8 cellular contexts compared by ENCODE assay signal in the genomic region with DNA sequence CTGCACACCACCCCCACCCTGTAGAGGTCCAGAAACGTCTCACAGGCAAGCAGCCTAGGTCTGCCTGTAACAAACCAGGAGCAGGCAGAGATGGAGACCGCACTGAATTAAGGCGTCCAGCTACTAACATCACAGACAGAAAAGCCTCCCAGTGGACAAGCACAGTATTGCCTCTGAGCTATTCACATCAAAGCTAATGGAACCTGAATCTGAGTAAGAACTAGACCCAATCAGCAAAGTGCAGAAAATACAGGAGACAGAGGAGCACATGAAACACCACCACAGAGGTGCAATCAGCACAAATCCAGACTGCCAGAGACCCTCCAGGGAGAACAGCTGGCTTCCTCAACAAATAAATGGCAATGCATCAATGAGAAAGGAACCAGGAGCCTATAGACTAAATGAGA. TPM values are rescaled to one million over a fixed set of nuclear protein-coding genes. Genes with fewer than 3 reads are reported as not detected.
DNase-seq lines count a peak whose midpoint lies in the region; ATAC-seq, FAIRE-seq and TF ChIP-seq lines count a peak whose summit lies in the region.

No MANE protein-coding gene starts in this region.

- H3K4me3 ChIP-seq in GM12878 = no peak overlapping the region

- no peaks in the 10 kb centered on the region for H3K36me3 ChIP-seq in GM12878 (ENCODE audit: control insufficient read depth in 2 of 2, insufficient read depth in 2 of 2, low read length in 1 of 2)

- DNase-seq in activated gamma-delta T cell treated with Interleukin-2 at 50 U/mL for 16 hours (peak; percentile 48), activated gamma-delta T cell (lab: John Stamatoyannopoulos, UW) (no peak), M059J (ENCODE audit: low read depth) (peak; percentile 72), GM12878 (ENCODE audit: low read depth, low spot score) (no peak), iPS DF 19.7 (ENCODE audit: low read depth, low spot score) (peak; percentile 84), NCI-H774 (lab: John Stamatoyannopoulos, UW) (no peak)
- DNase-seq in stimulated activated CD4-positive, alpha-beta T cell treated with anti-CD3 and anti-CD28 coated beads, Interleukin-12 subunit alpha, Interleukin-12 subunit beta, amount 100 ng/mL, for 4 hours = peak; percentile 29

- H3K9ac ChIP-seq in GM12878 (ENCODE audit: control insufficient read depth, insufficient read depth, low read length) = no peak overlapping the region

- peak; percentile 53 to 78 (median 76) for TF ChIP-seq CTCF in GM12878 (IDR thresholded peaks at IDR 0.05 in 2 of 3, conservative IDR thresholded peaks at IDR 0.05 in 1 of 3; ENCODE audit: control insufficient read depth in 2 of 3, extremely low read depth in 1 of 3, insufficient read depth in 1 of 3, low read depth in 3 of 3, low read length in 3 of 3)

- intact Hi-C loops in GM12878 (cut with micrococcal nuclease; ENCODE audit: unreplicated experiment) = no loop called here

- no peaks in the 10 kb centered on the region for H3K79me2 ChIP-seq in GM12878 (ENCODE audit: control insufficient read depth, insufficient read depth, low read length)

- no peaks in the 10 kb centered on the region for H3K4me1 ChIP-seq in GM12878 (ENCODE audit: control insufficient read depth, insufficient read depth, low read length)

- in situ Hi-C loops in GM12878 (cut with MboI) = no loop called here

- TF ChIP-seq EP300 in GM12878 (IDR thresholded peaks at IDR 0.05; ENCODE audit: borderline replicate concordance in 1 of 2, control insufficient read depth in 1 of 2, low read depth in 2 of 2, low read length in 2 of 2) = no peak

- H3K9me3 ChIP-seq in GM12878 (replicated peaks; ENCODE audit: control insufficient read depth, insufficient read depth, low read length) = no peaks in the 10 kb centered on the region; the same call in 1 of the 3 replicates

- H3K4me2 ChIP-seq in GM12878 (ENCODE audit: control insufficient read depth, insufficient read depth) = no peak overlapping the region

- POLR2A ChIA-PET in GM12878 (lab: Charles Lee) = no interaction called here

- no peak for TF ChIP-seq POLR2A in GM12878 (IDR thresholded peaks at IDR 0.05; ENCODE audit: low read depth, low read length)

- SMC1A ChIA-PET in GM12878 (lab: Charles Lee; ENCODE audit: uncharacterized antibody, unreplicated experiment) = interaction anchor here (0.6 to 1.0 kb wide), 5 partner anchors 28 to 258 kb away, joined by 3 to 4 read pairs (median 3); no protein-coding TSS in a partner anchor

- no peak overlapping the region for H3K27ac ChIP-seq in GM12878 (ENCODE audit: control insufficient read depth, insufficient read depth)

- RAD21 ChIA-PET in GM12878 (lab: Charles Lee; ENCODE audit: unreplicated experiment) = interaction anchor here (1.0 to 1.5 kb wide), 5 partner anchors 9 to 259 kb away, joined by 3 to 8 read pairs (median 3); partner anchors contain the start of gene PEMT

- no peaks in the 10 kb centered on the region for H3K27me3 ChIP-seq in GM12878 (replicated peaks in 1 of 2; ENCODE audit: control insufficient read depth in 2 of 2, insufficient read depth in 2 of 2, low read length in 1 of 2)

- peak; percentile 54 for TF ChIP-seq RAD21 in GM12878 (IDR thresholded peaks at IDR 0.05; ENCODE audit: insufficient read depth, low read depth, low read length)

- WGBS in GM12878 (ENCODE audit: insufficient coverage, insufficient replicate concordance, low lambda C conversion rate, missing lambda C conversion rate) = 2% methylated on average over 3 of the region's 3 CpGs

- H4K20me1 ChIP-seq in GM12878 (ENCODE audit: control insufficient read depth, insufficient read depth) = no peaks in the 10 kb centered on the region

- CTCF ChIA-PET in GM12878 (lab: Yijun Ruan, JAX) = interaction anchor here (0.6 to 2.1 kb wide), 18 partner anchors 9 to 1278 kb away, joined by 3 to 18 read pairs (median 3); partner anchors contain the start of genes DRC3 and TOM1L2

- no TSS peak for BruUV-seq in GM12878 (replicated peaks; lab: Mats Ljungman, UMichigan)

- ATAC-seq in SK-N-SH treated with all-trans-retinoic acid at 6 μM for 48 hours = peak; percentile 99
- peak; percentile 99 for ATAC-seq in GM12878

- no peak overlapping the region for H2AFZ ChIP-seq in GM12878 (ENCODE audit: control insufficient read depth, low read depth, low read length)

- FAIRE-seq in GM12878 (lab: Jason Lieb, UNC) = peak; percentile 84

TF ChIP-seq in SK-N-SH treated with all-trans-retinoic acid at 6 μM for 48 hours, 23 proteins besides CTCF, POLR2A, EP300 and RAD21 (continues in another document):
- TF ChIP-seq, protein P1, sequence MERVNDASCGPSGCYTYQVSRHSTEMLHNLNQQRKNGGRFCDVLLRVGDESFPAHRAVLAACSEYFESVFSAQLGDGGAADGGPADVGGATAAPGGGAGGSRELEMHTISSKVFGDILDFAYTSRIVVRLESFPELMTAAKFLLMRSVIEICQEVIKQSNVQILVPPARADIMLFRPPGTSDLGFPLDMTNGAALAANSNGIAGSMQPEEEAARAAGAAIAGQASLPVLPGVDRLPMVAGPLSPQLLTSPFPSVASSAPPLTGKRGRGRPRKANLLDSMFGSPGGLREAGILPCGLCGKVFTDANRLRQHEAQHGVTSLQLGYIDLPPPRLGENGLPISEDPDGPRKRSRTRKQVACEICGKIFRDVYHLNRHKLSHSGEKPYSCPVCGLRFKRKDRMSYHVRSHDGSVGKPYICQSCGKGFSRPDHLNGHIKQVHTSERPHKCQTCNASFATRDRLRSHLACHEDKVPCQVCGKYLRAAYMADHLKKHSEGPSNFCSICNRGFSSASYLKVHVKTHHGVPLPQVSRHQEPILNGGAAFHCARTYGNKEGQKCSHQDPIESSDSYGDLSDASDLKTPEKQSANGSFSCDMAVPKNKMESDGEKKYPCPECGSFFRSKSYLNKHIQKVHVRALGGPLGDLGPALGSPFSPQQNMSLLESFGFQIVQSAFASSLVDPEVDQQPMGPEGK (CRISPR knock-in tag; IDR thresholded peaks at IDR 0.05; ENCODE audit: borderline replicate concordance) = no peak

TF ChIP-seq in GM12878, 131 proteins besides CTCF, POLR2A, EP300 and RAD21 (continues in another document):
- no peak for TF ChIP-seq NFXL1 (IDR thresholded peaks at IDR 0.05; ENCODE audit: borderline replicate concordance)
- TF ChIP-seq, protein P2, sequence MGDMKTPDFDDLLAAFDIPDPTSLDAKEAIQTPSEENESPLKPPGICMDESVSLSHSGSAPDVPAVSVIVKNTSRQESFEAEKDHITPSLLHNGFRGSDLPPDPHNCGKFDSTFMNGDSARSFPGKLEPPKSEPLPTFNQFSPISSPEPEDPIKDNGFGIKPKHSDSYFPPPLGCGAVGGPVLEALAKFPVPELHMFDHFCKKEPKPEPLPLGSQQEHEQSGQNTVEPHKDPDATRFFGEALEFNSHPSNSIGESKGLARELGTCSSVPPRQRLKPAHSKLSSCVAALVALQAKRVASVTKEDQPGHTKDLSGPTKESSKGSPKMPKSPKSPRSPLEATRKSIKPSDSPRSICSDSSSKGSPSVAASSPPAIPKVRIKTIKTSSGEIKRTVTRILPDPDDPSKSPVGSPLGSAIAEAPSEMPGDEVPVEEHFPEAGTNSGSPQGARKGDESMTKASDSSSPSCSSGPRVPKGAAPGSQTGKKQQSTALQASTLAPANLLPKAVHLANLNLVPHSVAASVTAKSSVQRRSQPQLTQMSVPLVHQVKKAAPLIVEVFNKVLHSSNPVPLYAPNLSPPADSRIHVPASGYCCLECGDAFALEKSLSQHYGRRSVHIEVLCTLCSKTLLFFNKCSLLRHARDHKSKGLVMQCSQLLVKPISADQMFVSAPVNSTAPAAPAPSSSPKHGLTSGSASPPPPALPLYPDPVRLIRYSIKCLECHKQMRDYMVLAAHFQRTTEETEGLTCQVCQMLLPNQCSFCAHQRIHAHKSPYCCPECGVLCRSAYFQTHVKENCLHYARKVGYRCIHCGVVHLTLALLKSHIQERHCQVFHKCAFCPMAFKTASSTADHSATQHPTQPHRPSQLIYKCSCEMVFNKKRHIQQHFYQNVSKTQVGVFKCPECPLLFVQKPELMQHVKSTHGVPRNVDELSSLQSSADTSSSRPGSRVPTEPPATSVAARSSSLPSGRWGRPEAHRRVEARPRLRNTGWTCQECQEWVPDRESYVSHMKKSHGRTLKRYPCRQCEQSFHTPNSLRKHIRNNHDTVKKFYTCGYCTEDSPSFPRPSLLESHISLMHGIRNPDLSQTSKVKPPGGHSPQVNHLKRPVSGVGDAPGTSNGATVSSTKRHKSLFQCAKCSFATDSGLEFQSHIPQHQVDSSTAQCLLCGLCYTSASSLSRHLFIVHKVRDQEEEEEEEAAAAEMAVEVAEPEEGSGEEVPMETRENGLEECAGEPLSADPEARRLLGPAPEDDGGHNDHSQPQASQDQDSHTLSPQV (IDR thresholded peaks at IDR 0.05) = no peak

RNA-seq across cellular contexts. Expression of gene PEMT, which starts 22.2 kb away (rescaled TPM):
- 41.5 and 56.8 TPM in 2 replicates for total RNA-seq in M059J (2014; rRNA removed; shearing (Covaris generic))
- 13.0 and 14.9 TPM in 2 replicates for total RNA-seq in GM12878 (2013; cell fraction: nucleolus; rRNA removed)
- 36.0 and 44.7 TPM in 2 replicates for total RNA-seq in GM12878 (2014; rRNA removed)
- 9.1 and 9.9 TPM in 2 replicates for total RNA-seq in GM12878 (2014; rRNA removed; fragmentation: Illumina TruSeq; extraction: Trizol)
- 32.8 and 35.8 TPM in 2 replicates for total RNA-seq in GM12878 (2021)
- polyA plus RNA-seq in GM12878 (2011; ENCODE audit: low read depth) = 19.3 TPM
- 5.6 and 16.1 TPM in 2 replicates for polyA plus RNA-seq in GM12878 (2011; rRNA removed)
- polyA plus RNA-seq in GM12878 (2011; cell fraction: cytosol; rRNA removed) = 34.1 and 38.2 TPM in 2 replicates
- 23.1 and 29.8 TPM in 2 replicates for polyA plus RNA-seq in GM12878 (2011; cell fraction: nucleus; rRNA removed)
- 14.5 and 21.7 TPM in 2 replicates for polyA plus RNA-seq in GM12878 (2012)
- polyA plus RNA-seq in GM12878 (2014; fragmentation: Illumina TruSeq; extraction: Trizol) = 3.8 and 11.2 TPM in 2 replicates
- polyA plus RNA-seq in GM12878 (2014; fragmentation: Nextera tagmentation; extraction: Ambion mirVana) = 1 to 10 TPM; 2.8 to 6.8 TPM
- polyA plus RNA-seq in GM12878 (2014; rRNA removed) = 34.7 and 50.8 TPM in 2 replicates
- polyA plus RNA-seq in GM12878 (2016; fragmentation: Nextera tagmentation; extraction: Ambion mirVana) = 10 to 100 TPM; 36.3 to 38.6 TPM
- polyA minus RNA-seq in GM12878 (2011; rRNA and poly(A)+ RNA removed) = 9.5 and 14.1 TPM in 2 replicates
- polyA minus RNA-seq in GM12878 (2011; cell fraction: cytosol; rRNA and poly(A)+ RNA removed) = 4.0 and 7.2 TPM in 2 replicates
- polyA minus RNA-seq in GM12878 (2011; cell fraction: nucleus; rRNA and poly(A)+ RNA removed) = 4.1 and 4.4 TPM in 2 replicates

Comparison
In these comparisons a context has a peak if more than half of its experiments do, and no peak if none do; other contexts are left out.
1. DNase-seq: peak in activated gamma-delta T cell treated with Interleukin-2 at 50 U/mL for 16 hours (single experiment), M059J (single experiment), iPS DF 19.7 (single experiment) and stimulated activated CD4-positive, alpha-beta T cell treated with anti-CD3 and anti-CD28 coated beads, Interleukin-12 subunit alpha, Interleukin-12 subunit beta, amount 100 ng/mL, for 4 hours (single experiment); none in activated gamma-delta T cell (single experiment), GM12878 (single experiment) and NCI-H774 (single experiment).